ENCODE assay signal across 2 cellular contexts in genomic region chr5:149400304-149400703, GRCh38.
TF ChIP-seq lines count a peak whose summit lies in the region.

No MANE protein-coding gene starts in this region.

TF ChIP-seq in K562, 482 proteins besides CTCF, POLR2A, EP300 and RAD21 (continues in another document):
- TF ChIP-seq FOXK2 (conservative IDR thresholded peaks at IDR 0.05 in 1 of 2, IDR thresholded peaks at IDR 0.05 in 1 of 2; ENCODE audit: low read depth in 2 of 2) (0 out of 4 replicates have a peak, but pooled peaks of 1 of the 2 experiments have one; percentile 23), ZBTB8A (IDR thresholded peaks at IDR 0.05; ENCODE audit: partially characterized antibody) (no peak), HDAC1 (IDR thresholded peaks at IDR 0.05) (peak in 1 of 2 experiments; percentile 23; a peak in 1 of 4 replicates), FOXP1 (CRISPR knock-in tag; IDR thresholded peaks at IDR 0.05) (no peak), ZHX1 (conservative IDR thresholded peaks at IDR 0.05; ENCODE audit: low read length) (no peak), TAL1 (IDR thresholded peaks at IDR 0.05) (peak; percentile 30; the same call in 1 of the 2 replicates), SP2 (IDR thresholded peaks at IDR 0.05; ENCODE audit: extremely low read depth, low read depth, low read length, poor library complexity, severe bottlenecking) (no peak), ELF1 (tag; IDR thresholded peaks at IDR 0.05) (0 out of 2 replicates have a peak, but pooled peaks have one; percentile 19), ESRRB (CRISPR knock-in tag; IDR thresholded peaks at IDR 0.05; ENCODE audit: borderline replicate concordance) (no peak), MAZ (CRISPR knock-in tag; conservative IDR thresholded peaks at IDR 0.05 in 1 of 2, IDR thresholded peaks at IDR 0.05 in 1 of 2) (0 out of 4 replicates have a peak, but pooled peaks of 1 of the 2 experiments have one; percentile 12), E2F5 (CRISPR knock-in tag; IDR thresholded peaks at IDR 0.05) (no peak), TFAP4 (CRISPR knock-in tag; IDR thresholded peaks at IDR 0.05; ENCODE audit: borderline replicate concordance) (peak; percentile 93), ZNF140 (CRISPR knock-in tag; IDR thresholded peaks at IDR 0.05) (no peak), NR3C1 (CRISPR knock-in tag; IDR thresholded peaks at IDR 0.05) (no peak), CBFA2T2 (conservative IDR thresholded peaks at IDR 0.05) (peak; percentile 68), UBTF (IDR thresholded peaks at IDR 0.05; ENCODE audit: borderline replicate concordance in 1 of 2, low read depth in 2 of 2, low read length in 2 of 2) (no peak), ZNF707 (CRISPR knock-in tag; conservative IDR thresholded peaks at IDR 0.05) (no peak), ARID1B (IDR thresholded peaks at IDR 0.05) (peak; percentile 43; the same call in 1 of the 2 replicates), JUN (IDR thresholded peaks at IDR 0.05; ENCODE audit: borderline replicate concordance, low read depth, low read length) (0 out of 2 replicates have a peak, but pooled peaks have one; percentile 18), JUN (CRISPR knock-in tag; IDR thresholded peaks at IDR 0.05; ENCODE audit: borderline replicate concordance) (no peak), NR4A1 (CRISPR knock-in tag; IDR thresholded peaks at IDR 0.05) (no peak), NR4A1 (tag; IDR thresholded peaks at IDR 0.05) (no peak), SIN3A (IDR thresholded peaks at IDR 0.05; ENCODE audit: borderline replicate concordance in 2 of 2, control insufficient read depth in 1 of 2, low read depth in 2 of 2, low read length in 2 of 2) (peak in 1 of 2 experiments; percentile 41; a peak in 1 of 4 replicates), HDAC2 (IDR thresholded peaks at IDR 0.05) (peak; percentile 20; the same call in 1 of the 2 replicates), MAFK (IDR thresholded peaks at IDR 0.05; ENCODE audit: low read length) (no peak), SP1 (CRISPR knock-in tag; IDR thresholded peaks at IDR 0.05) (peak; percentile 37; the same call in 1 of the 2 replicates)

TF ChIP-seq in WTC11, 78 proteins besides CTCF, POLR2A, EP300 and RAD21:
- no peak for TF ChIP-seq ZNF263 (CRISPR knock-in tag; IDR thresholded peaks at IDR 0.05; ENCODE audit: low read depth)
- no peak for TF ChIP-seq ATF1 (CRISPR knock-in tag; IDR thresholded peaks at IDR 0.05)
